11 cellular contexts compared by ENCODE assay signal in the genomic region with DNA sequence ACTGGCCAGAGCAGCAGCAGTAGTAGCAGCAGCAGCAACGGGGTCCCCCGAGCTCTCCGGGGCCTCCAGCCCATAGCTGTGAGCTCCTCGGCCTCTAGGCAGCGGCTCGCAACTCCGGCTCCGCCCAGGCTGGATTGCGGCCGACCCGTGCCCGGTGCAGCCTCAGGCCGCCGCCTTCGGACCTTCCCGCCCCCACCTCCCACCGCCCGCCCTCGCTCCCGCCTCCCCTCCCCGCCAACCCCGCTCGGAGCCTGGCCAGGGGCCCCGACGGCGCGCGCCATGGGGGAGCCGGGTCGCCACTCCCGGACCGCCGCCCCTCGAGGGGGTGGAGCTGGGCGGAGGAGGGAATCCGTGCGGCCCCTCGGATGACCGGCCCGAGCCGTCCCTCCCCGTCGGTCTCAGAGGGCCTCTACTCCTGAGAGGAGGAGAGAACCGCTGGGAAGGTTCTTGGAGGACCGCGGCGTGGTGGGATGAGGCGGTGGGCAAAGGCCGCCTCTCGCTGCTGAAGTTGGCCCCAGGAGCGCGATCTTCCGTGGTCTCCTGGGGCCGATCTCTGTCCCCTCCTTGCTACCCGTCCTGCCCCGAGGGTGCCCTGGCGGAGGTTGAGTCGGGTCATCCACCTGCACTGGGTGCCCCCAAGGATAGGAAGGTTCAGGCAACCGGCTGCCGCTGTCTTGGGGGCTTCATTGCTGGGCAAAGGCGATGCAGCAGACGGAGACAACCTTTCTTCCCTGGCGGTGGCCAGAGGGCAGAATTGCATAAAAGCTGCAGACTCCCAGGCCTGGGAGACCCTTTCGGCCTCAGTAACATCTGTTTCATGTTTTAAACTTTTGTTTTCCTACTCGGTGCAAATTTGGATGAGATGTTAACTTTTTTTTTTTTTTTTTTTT. TPM values are rescaled to one million over a fixed set of nuclear protein-coding genes. Genes with fewer than 3 reads are reported as not detected.
A peak's percentile ranks its signal among the peaks of the same experiment; 100 is the strongest.
DNase-seq lines count a peak whose midpoint lies in the region; ATAC-seq and TF ChIP-seq lines count a peak whose summit lies in the region.
"Had no signal": no experiment of that assay in that cellular context is flagged by ENCODE, and none has a peak within 500 bp of the region (broad histone marks: within the 10 kb centered on the region; RNA-seq: fewer than 3 reads in every experiment).

A gene with protein sequence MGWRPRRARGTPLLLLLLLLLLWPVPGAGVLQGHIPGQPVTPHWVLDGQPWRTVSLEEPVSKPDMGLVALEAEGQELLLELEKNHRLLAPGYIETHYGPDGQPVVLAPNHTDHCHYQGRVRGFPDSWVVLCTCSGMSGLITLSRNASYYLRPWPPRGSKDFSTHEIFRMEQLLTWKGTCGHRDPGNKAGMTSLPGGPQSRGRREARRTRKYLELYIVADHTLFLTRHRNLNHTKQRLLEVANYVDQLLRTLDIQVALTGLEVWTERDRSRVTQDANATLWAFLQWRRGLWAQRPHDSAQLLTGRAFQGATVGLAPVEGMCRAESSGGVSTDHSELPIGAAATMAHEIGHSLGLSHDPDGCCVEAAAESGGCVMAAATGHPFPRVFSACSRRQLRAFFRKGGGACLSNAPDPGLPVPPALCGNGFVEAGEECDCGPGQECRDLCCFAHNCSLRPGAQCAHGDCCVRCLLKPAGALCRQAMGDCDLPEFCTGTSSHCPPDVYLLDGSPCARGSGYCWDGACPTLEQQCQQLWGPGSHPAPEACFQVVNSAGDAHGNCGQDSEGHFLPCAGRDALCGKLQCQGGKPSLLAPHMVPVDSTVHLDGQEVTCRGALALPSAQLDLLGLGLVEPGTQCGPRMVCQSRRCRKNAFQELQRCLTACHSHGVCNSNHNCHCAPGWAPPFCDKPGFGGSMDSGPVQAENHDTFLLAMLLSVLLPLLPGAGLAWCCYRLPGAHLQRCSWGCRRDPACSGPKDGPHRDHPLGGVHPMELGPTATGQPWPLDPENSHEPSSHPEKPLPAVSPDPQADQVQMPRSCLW (minus strand): TSS at position 80 of the 890 bp plus-strand sequence. CDS start 6 bp downstream, at position 74.

- H3K27me3 Mint-ChIP-seq in effector memory CD8-positive, alpha-beta T cell = peaks cover 70 to 91% of the 10 kb centered on the region in 2 donors

- H3K36me3 Mint-ChIP-seq in effector memory CD8-positive, alpha-beta T cell (ENCODE audit: insufficient read depth) = no peaks in the 10 kb centered on the region
- H3K36me3 Mint-ChIP-seq: activated naive CD4-positive, alpha-beta T cell treated with anti-CD3 and anti-CD28 coated beads, Interleukin-2, amount 50 U/mL, for 72 hours had no signal

- peak within 1 kb of the TSS in 1 of 2 donors; percentile 30 for H3K4me3 Mint-ChIP-seq in effector memory CD8-positive, alpha-beta T cell

- peaks cover 0 to 4% of the 10 kb centered on the region in 2 donors for H3K4me1 Mint-ChIP-seq in effector memory CD8-positive, alpha-beta T cell (ENCODE audit: low read depth in 2 of 2)

- peak within 1 kb of the TSS; percentile 70 for H3K4me3 ChIP-seq in AG04450 (ENCODE audit: low read depth, low read length)

- ATAC-seq in Right ventricle myocardium superior (ENCODE audit: poor library complexity) = peak; percentile 65
- peak; percentile 29 for ATAC-seq in omental fat pad (ENCODE audit: low FRiP score)
- ATAC-seq in effector memory CD8-positive, alpha-beta T cell (replicated peaks) = no peak
- ATAC-seq in HG02759 (IDR thresholded peaks at IDR 0.05; ENCODE audit: unreplicated experiment) = no peak
- ATAC-seq: activated naive CD4-positive, alpha-beta T cell treated with anti-CD3 and anti-CD28 coated beads, Interleukin-2, amount 50 U/mL, for 72 hours; T-helper 17 cell had no signal

- CTCF ChIA-PET in AG04450 (lab: Charles Lee) = interaction anchor here (1.0 to 1.9 kb wide), 2 partner anchors 28 to 29 kb away, joined by 3 to 6 read pairs; no protein-coding TSS in a partner anchor

- DNase-seq in AG04450 (ENCODE audit: low read depth, low spot score) (no peak), Right ventricle myocardium superior (peak; percentile 79), omental fat pad (ENCODE audit: low spot score) (no peak), DMS153 treated with DMSO at 0.1 percent for 48 hours (lab: John Stamatoyannopoulos, UW; ENCODE audit: unreplicated experiment) (no peak), NCI-H510A (lab: John Stamatoyannopoulos, UW) (no peak)
- DNase-seq in effector memory CD8-positive, alpha-beta T cell = no peak
- DNase-seq: T-helper 17 cell had no signal

- H3K9me3 ChIP-seq in AG04450 (ENCODE audit: control insufficient read depth, insufficient read depth, low read length) = no peaks in the 10 kb centered on the region; the same call in 1 of the 2 replicates

- no peak within 1 kb of the TSS for H3K27ac Mint-ChIP-seq in effector memory CD8-positive, alpha-beta T cell
- H3K27ac Mint-ChIP-seq: activated naive CD4-positive, alpha-beta T cell treated with anti-CD3 and anti-CD28 coated beads, Interleukin-2, amount 50 U/mL, for 72 hours; T-helper 17 cell had no signal

- POLR2A ChIA-PET in AG04450 (lab: Yijun Ruan, JAX) = interaction anchor here (1.2 to 2.3 kb wide), 2 partner anchors 29 to 86 kb away, joined by 4 to 10 read pairs; a partner anchor contains a TSS

- TF ChIP-seq CTCF in AG04450 (IDR thresholded peaks at IDR 0.05; ENCODE audit: low read depth, low read length) (no peak), VCaP (conservative IDR thresholded peaks at IDR 0.05) (no peak), omental fat pad (IDR thresholded peaks at IDR 0.05) (no peak)

- H3K27me3 ChIP-seq in AG04450 (ENCODE audit: control insufficient read depth, insufficient read depth, low read length) = no peaks in the 10 kb centered on the region

- H3K27ac ChIP-seq in AG04450 (ENCODE audit: low read depth, low read length) (peak within 1 kb of the TSS; percentile 11), VCaP (peak within 1 kb of the TSS; percentile 24; the same call in 1 of the 2 replicates)
- H3K27ac ChIP-seq: KMS-11 had no signal

- intact Hi-C loops in Right ventricle myocardium superior (cut with DNase I) = loop anchor here (10.0 kb wide), 1 partner anchor 183 kb away; no protein-coding TSS in a partner anchor

- no peaks in the 10 kb centered on the region for H3K9me3 Mint-ChIP-seq in effector memory CD8-positive, alpha-beta T cell
- H3K9me3 Mint-ChIP-seq: activated naive CD4-positive, alpha-beta T cell treated with anti-CD3 and anti-CD28 coated beads, Interleukin-2, amount 50 U/mL, for 72 hours had no signal

RNA-seq across cellular contexts. Expression of the gene that starts here (rescaled TPM):
- polyA plus RNA-seq in AG04450 (2011; rRNA removed) = 16.3 and 18.3 TPM in 2 replicates
- 13.4 and 17.4 TPM in 2 replicates for polyA minus RNA-seq in AG04450 (2011; rRNA and poly(A)+ RNA removed)
- 12.6 TPM for total RNA-seq in Right ventricle myocardium superior
- total RNA-seq in omental fat pad = 10 to 100 TPM; 27.3 to 94.4 (median 51.9) TPM
- total RNA-seq: activated naive CD4-positive, alpha-beta T cell treated with anti-CD3 and anti-CD28 coated beads, Interleukin-2, amount 50 U/mL, for 72 hours; T-helper 17 cell had no signal

Comparison
In these comparisons a context has a peak if more than half of its experiments do, and no peak if none do; other contexts are left out.
1. ATAC-seq: peak in Right ventricle myocardium superior (single experiment) and omental fat pad (single experiment); none in effector memory CD8-positive, alpha-beta T cell (single experiment) and HG02759 (single experiment).